ENCODE assay signal across 16 cellular contexts in the genomic region with DNA sequence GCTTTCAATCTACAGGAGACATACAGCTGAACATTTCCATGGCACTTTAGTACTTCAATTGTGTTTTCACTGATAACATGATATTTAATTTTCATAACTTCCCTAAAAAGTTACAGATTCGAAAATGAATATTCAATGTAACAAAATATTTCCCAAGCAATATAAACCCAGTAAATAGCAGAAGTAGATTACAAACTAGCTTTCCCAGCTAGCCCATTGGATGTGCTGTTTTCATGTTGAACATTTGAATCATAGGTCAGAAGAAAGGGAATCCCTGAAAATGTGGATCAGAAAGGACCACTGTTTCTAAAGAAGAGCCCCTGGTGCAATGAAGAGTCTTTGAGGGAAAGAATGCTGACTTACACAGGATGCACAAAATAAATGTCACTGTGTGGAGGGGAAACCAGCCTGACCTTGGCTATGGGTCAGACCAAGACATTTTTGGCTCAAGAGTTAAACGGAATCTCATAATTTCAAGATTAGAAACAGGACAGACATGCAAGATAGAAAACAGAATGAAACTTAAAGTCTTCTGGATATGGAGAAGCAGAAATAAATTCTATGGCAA. TPM values are rescaled to one million over a fixed set of nuclear protein-coding genes. Genes with fewer than 3 reads are reported as not detected.
DNase-seq lines count a peak whose midpoint lies in the region; ATAC-seq and TF ChIP-seq lines count a peak whose summit lies in the region.
"Had no signal": no experiment of that assay in that cellular context is flagged by ENCODE, and none has a peak within 500 bp of the region (broad histone marks: within the 10 kb centered on the region; RNA-seq: fewer than 3 reads in every experiment).

No MANE protein-coding gene starts in this region.

- TF ChIP-seq CTCF in SK-N-SH (IDR thresholded peaks at IDR 0.05) (no peak), GM10266 (IDR thresholded peaks at IDR 0.05; ENCODE audit: control insufficient read depth, insufficient read depth, low read depth, missing control alignments) (no peak)

- H3K9me2 ChIP-seq in SK-N-SH, result no peaks in the 10 kb centered on the region

- H3K36me3 ChIP-seq in SK-N-SH (replicated peaks in 1 of 2; ENCODE audit: control insufficient read depth in 1 of 2, insufficient read depth in 2 of 2, low read length in 1 of 2), result no peaks in the 10 kb centered on the region
- H3K36me3 ChIP-seq: breast epithelium, gastroesophageal sphincter had no signal

- no peak overlapping the region for H2AFZ ChIP-seq in SK-N-SH (ENCODE audit: low read depth)
- H2AFZ ChIP-seq: parathyroid adenoma had no signal

- H3K27ac ChIP-seq in SK-N-SH (ENCODE audit: low read depth in 2 of 2, low read length in 1 of 2), result no peak overlapping the region
- H3K27ac ChIP-seq: breast epithelium, gastroesophageal sphincter, parathyroid adenoma had no signal

- H3K9me3 ChIP-seq in SK-N-SH, result no peaks in the 10 kb centered on the region

- H3K79me2 ChIP-seq in SK-N-SH (ENCODE audit: insufficient read depth), result no peaks in the 10 kb centered on the region
- H3K79me2 ChIP-seq: parathyroid adenoma had no signal

- no peaks in the 10 kb centered on the region for H3K27me3 Mint-ChIP-seq in activated naive CD4-positive, alpha-beta T cell treated with anti-CD3 and anti-CD28 coated beads, Interleukin-2, amount 10 ng/mL, durations not matched to agents 7 days and 5 days
- H3K27me3 Mint-ChIP-seq in activated CD8-positive, alpha-beta T cell treated with anti-CD3 and anti-CD28 coated beads, Interleukin-2, amount 10 ng/mL, durations not matched to agents 7 days and 5 days (ENCODE audit: low read depth), result no peaks in the 10 kb centered on the region
- no peaks in the 10 kb centered on the region for H3K27me3 Mint-ChIP-seq in memory B cell

- H3K4me1 ChIP-seq in SK-N-SH (ENCODE audit: control insufficient read depth in 1 of 2, insufficient read depth in 2 of 2, low read depth in 1 of 2, low read length in 1 of 2), result no peaks in the 10 kb centered on the region
- H3K4me1 ChIP-seq: breast epithelium, gastroesophageal sphincter, parathyroid adenoma had no signal

- no peak for TF ChIP-seq EP300 in SK-N-SH (IDR thresholded peaks at IDR 0.05; ENCODE audit: borderline replicate concordance in 1 of 2, low read depth in 1 of 2, low read length in 1 of 2)

- peaks cover 79% of the 10 kb centered on the region for H3K4me1 Mint-ChIP-seq in activated naive CD4-positive, alpha-beta T cell treated with anti-CD3 and anti-CD28 coated beads, Interleukin-2, amount 10 ng/mL, durations not matched to agents 7 days and 5 days
- peaks cover 76% of the 10 kb centered on the region for H3K4me1 Mint-ChIP-seq in activated CD8-positive, alpha-beta T cell treated with anti-CD3 and anti-CD28 coated beads, Interleukin-2, amount 10 ng/mL, durations not matched to agents 7 days and 5 days (ENCODE audit: low read depth)
- H3K4me1 Mint-ChIP-seq in memory B cell, result peaks cover 31% of the 10 kb centered on the region

- H3K36me3 Mint-ChIP-seq in activated naive CD4-positive, alpha-beta T cell treated with anti-CD3 and anti-CD28 coated beads, Interleukin-2, amount 10 ng/mL, durations not matched to agents 7 days and 5 days, result peaks cover 82% of the 10 kb centered on the region
- H3K36me3 Mint-ChIP-seq in activated CD8-positive, alpha-beta T cell treated with anti-CD3 and anti-CD28 coated beads, Interleukin-2, amount 10 ng/mL, durations not matched to agents 7 days and 5 days (ENCODE audit: low read depth), result peaks cover 83% of the 10 kb centered on the region
- peaks cover 49% of the 10 kb centered on the region for H3K36me3 Mint-ChIP-seq in memory B cell

- H3K9ac ChIP-seq in SK-N-SH, result no peak overlapping the region
- H3K9ac ChIP-seq: parathyroid adenoma had no signal

- H4K20me1 ChIP-seq in SK-N-SH (ENCODE audit: insufficient read depth), result no peaks in the 10 kb centered on the region

- POLR2A ChIA-PET in activated CD8-positive, alpha-beta T cell treated with anti-CD3 and anti-CD28 coated beads, Interleukin-2, amount 10 ng/mL, durations not matched to agents 7 days and 5 days (lab: Charles Lee), result interaction anchor here (0.7 to 7.0 kb wide), 10 partner anchors 9 to 94 kb away, joined by 3 to 144 read pairs (median 5); partner anchors contain the start of gene CYTIP
- POLR2A ChIA-PET in SK-N-SH (lab: Yijun Ruan, JAX), result no interaction called here

- CTCF ChIA-PET in activated naive CD4-positive, alpha-beta T cell treated with anti-CD3 and anti-CD28 coated beads, Interleukin-2, amount 10 ng/mL, durations not matched to agents 7 days and 5 days (lab: Charles Lee), result interaction anchor here (0.7 to 5.2 kb wide), 6 partner anchors 9 to 94 kb away, joined by 3 to 42 read pairs (median 4); no protein-coding TSS in a partner anchor
- CTCF ChIA-PET in activated CD8-positive, alpha-beta T cell treated with anti-CD3 and anti-CD28 coated beads, Interleukin-2, amount 10 ng/mL, durations not matched to agents 7 days and 5 days (lab: Charles Lee), result interaction anchor here (0.6 to 5.8 kb wide), 10 partner anchors 11 to 95 kb away, joined by 3 to 65 read pairs (median 5); partner anchors contain the start of gene ERMN
- CTCF ChIA-PET in SK-N-SH (lab: Yijun Ruan, JAX), result interaction anchor here (1.2 kb wide), 1 partner anchor 94 kb away, joined by 3 read pairs; no protein-coding TSS in a partner anchor

- 7% methylated on average over 2 of the region's 2 CpGs for WGBS in SK-N-SH (ENCODE audit: low lambda C conversion rate)

- no peak for TF ChIP-seq RAD21 in SK-N-SH (IDR thresholded peaks at IDR 0.05; ENCODE audit: low read length)

- no peak for DNase-seq in activated naive CD4-positive, alpha-beta T cell treated with anti-CD3 and anti-CD28 coated beads, Interleukin-2, amount 10 ng/mL, durations not matched to agents 7 days and 5 days
- DNase-seq in activated naive CD4-positive, alpha-beta T cell treated with Interleukin-2 at 50 U/mL for 16 hours, result no peak
- no peak for DNase-seq in activated CD8-positive, alpha-beta T cell treated with anti-CD3 and anti-CD28 coated beads, Interleukin-2, amount 10 ng/mL, durations not matched to agents 7 days and 5 days
- DNase-seq in memory B cell (ENCODE audit: low spot score in 2 of 2), result no peak
- no peak for DNase-seq in HUDEP-2 (lab: John Stamatoyannopoulos, UW; ENCODE audit: unreplicated experiment in 76 of 76)
- no peak for DNase-seq in SK-N-SH
- no peak for DNase-seq in GM10266 (ENCODE audit: extremely low spot score)
- DNase-seq: activated CD4-positive, CD25-positive, alpha-beta regulatory T cell; DMS79 treated with DMSO at 0.1 percent for 48 hours; MM.1S; NCI-H2107; NK-92 treated with Interleukin-12 subunit alpha and Interleukin-12 subunit beta, amount 100 ng/mL, for 24 hours had no signal

- ATAC-seq in activated CD8-positive, alpha-beta T cell treated with anti-CD3 and anti-CD28 coated beads, Interleukin-2, amount 10 ng/mL, durations not matched to agents 7 days and 5 days, result no peak
- ATAC-seq in memory B cell (ENCODE audit: low read depth) (no peak), HG02798 (IDR thresholded peaks at IDR 0.05; ENCODE audit: poor library complexity, unreplicated experiment) (no peak)

- H3K27ac Mint-ChIP-seq in activated naive CD4-positive, alpha-beta T cell treated with anti-CD3 and anti-CD28 coated beads, Interleukin-2, amount 10 ng/mL, durations not matched to agents 7 days and 5 days, result peak overlapping the region; percentile 91
- H3K27ac Mint-ChIP-seq in activated CD8-positive, alpha-beta T cell treated with anti-CD3 and anti-CD28 coated beads, Interleukin-2, amount 10 ng/mL, durations not matched to agents 7 days and 5 days, result peak overlapping the region; percentile 81
- peak overlapping the region; percentile 92 for H3K27ac Mint-ChIP-seq in memory B cell

- peak overlapping the region; percentile 42 for H3K4me3 Mint-ChIP-seq in activated naive CD4-positive, alpha-beta T cell treated with anti-CD3 and anti-CD28 coated beads, Interleukin-2, amount 10 ng/mL, durations not matched to agents 7 days and 5 days
- H3K4me3 Mint-ChIP-seq in activated CD8-positive, alpha-beta T cell treated with anti-CD3 and anti-CD28 coated beads, Interleukin-2, amount 10 ng/mL, durations not matched to agents 7 days and 5 days, result peak overlapping the region; percentile 45
- H3K4me3 Mint-ChIP-seq in memory B cell, result no peak overlapping the region

- H3K4me3 ChIP-seq in SK-N-SH (ENCODE audit: low read depth in 2 of 2, low read length in 1 of 2), result no peak overlapping the region
- H3K4me3 ChIP-seq: breast epithelium, gastroesophageal sphincter had no signal

- H3F3A ChIP-seq in SK-N-SH (replicated peaks; ENCODE audit: insufficient read depth), result no peaks in the 10 kb centered on the region

- H3K9me3 Mint-ChIP-seq in activated naive CD4-positive, alpha-beta T cell treated with anti-CD3 and anti-CD28 coated beads, Interleukin-2, amount 10 ng/mL, durations not matched to agents 7 days and 5 days, result peaks cover 3% of the 10 kb centered on the region
- H3K9me3 Mint-ChIP-seq in activated CD8-positive, alpha-beta T cell treated with anti-CD3 and anti-CD28 coated beads, Interleukin-2, amount 10 ng/mL, durations not matched to agents 7 days and 5 days (ENCODE audit: insufficient read depth), result no peaks in the 10 kb centered on the region
- peaks cover 4% of the 10 kb centered on the region for H3K9me3 Mint-ChIP-seq in memory B cell

- H3K4me2 ChIP-seq in SK-N-SH, result no peak overlapping the region

- no peaks in the 10 kb centered on the region for H3K27me3 ChIP-seq in SK-N-SH (ENCODE audit: insufficient read depth)
- H3K27me3 ChIP-seq: breast epithelium, gastroesophageal sphincter had no signal

TF ChIP-seq in SK-N-SH, 30 proteins besides CTCF, POLR2A, EP300 and RAD21 (continues in another document):
- TF ChIP-seq USF1 (IDR thresholded peaks at IDR 0.05; ENCODE audit: borderline replicate concordance, low read depth) (no peak), FOXJ3 (CRISPR knock-in tag; IDR thresholded peaks at IDR 0.05) (no peak), NRF1 (IDR thresholded peaks at IDR 0.05; ENCODE audit: low read depth, low read length) (no peak)

RNA-seq across cellular contexts. Expression of gene CYTIP, which starts 22.4 kb away (rescaled TPM):
- total RNA-seq in activated CD8-positive, alpha-beta T cell treated with anti-CD3 and anti-CD28 coated beads, Interleukin-2, amount 10 ng/mL, durations not matched to agents 7 days and 5 days, result 100 to 1,000 TPM; 222 to 227 TPM
- polyA plus RNA-seq in SK-N-SH (2012; rRNA removed), result not detected in 2 replicates
- polyA plus RNA-seq in SK-N-SH (2012; cell fraction: cytosol; rRNA removed), result not detected in 2 replicates
- polyA plus RNA-seq in SK-N-SH (2012; cell fraction: nucleus; rRNA removed), result not detected in 2 replicates
